ENCODE assay signal across 28 cellular contexts in the genomic region with DNA sequence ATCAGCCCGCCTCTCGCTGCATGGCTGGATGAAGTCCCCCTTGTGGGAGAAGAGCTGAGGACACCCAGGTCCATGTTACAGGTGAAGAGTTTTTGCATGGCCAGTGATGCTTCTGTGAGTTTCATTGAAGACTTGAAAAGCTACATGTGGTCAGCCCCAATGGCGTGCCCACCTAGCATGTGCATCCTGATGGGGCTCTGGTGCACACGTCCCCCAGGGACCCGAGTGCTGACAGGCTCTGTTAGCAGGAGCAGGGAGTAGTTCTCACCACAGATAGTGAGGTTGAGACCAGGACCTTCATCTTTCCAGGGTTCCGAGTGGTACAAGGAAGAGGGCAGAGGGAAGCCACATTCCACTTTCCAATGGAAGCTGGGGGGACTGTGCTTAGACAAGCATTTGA.
"Had no signal": no experiment of that assay in that cellular context is flagged by ENCODE, and none has a peak within 500 bp of the region (broad histone marks: within the 10 kb centered on the region; RNA-seq: fewer than 3 reads in every experiment).

No MANE protein-coding gene starts in this region.

- ATAC-seq: activated CD8-positive, alpha-beta memory T cell treated with anti-CD3 and anti-CD28 coated beads, Interleukin-2, amount 10 ng/mL, durations not matched to agents 7 days and 5 days; activated naive CD8-positive, alpha-beta T cell treated with anti-CD3 and anti-CD28 coated beads, Interleukin-2, amount 50 U/mL, for 24 hours had no signal

- H3K27me3 Mint-ChIP-seq: activated CD4-positive, alpha-beta memory T cell treated with anti-CD3 and anti-CD28 coated beads, Interleukin-2, amount 10 ng/mL, durations not matched to agents 7 days and 5 days; activated CD8-positive, alpha-beta memory T cell treated with anti-CD3 and anti-CD28 coated beads, Interleukin-2, amount 10 ng/mL, durations not matched to agents 7 days and 5 days; activated naive CD4-positive, alpha-beta T cell treated with anti-CD3 and anti-CD28 coated beads, Interleukin-2, amount 10 ng/mL, durations not matched to agents 7 days and 5 days; activated naive CD8-positive, alpha-beta T cell had no signal

- H3K4me1 Mint-ChIP-seq: activated CD4-positive, alpha-beta memory T cell treated with anti-CD3 and anti-CD28 coated beads, Interleukin-2, amount 10 ng/mL, durations not matched to agents 7 days and 5 days; activated CD8-positive, alpha-beta memory T cell treated with anti-CD3 and anti-CD28 coated beads, Interleukin-2, amount 10 ng/mL, durations not matched to agents 7 days and 5 days; activated naive CD4-positive, alpha-beta T cell treated with anti-CD3 and anti-CD28 coated beads, Interleukin-2, amount 10 ng/mL, durations not matched to agents 7 days and 5 days; activated naive CD8-positive, alpha-beta T cell treated with anti-CD3 and anti-CD28 coated beads, Interleukin-2, amount 50 U/mL, for 24 hours had no signal

- H3K9me3 ChIP-seq: MG63 had no signal

- H3K27me3 ChIP-seq: MG63 had no signal

- H3K4me3 ChIP-seq: MG63, PC-9, SK-N-MC had no signal

- DNase-seq: activated CD4-positive, alpha-beta memory T cell treated with anti-CD3 and anti-CD28 coated beads, Interleukin-2, amount 10 ng/mL, durations not matched to agents 7 days and 5 days; activated CD4-positive, alpha-beta T cell treated with anti-CD3 and anti-CD28 coated beads for 1 hour; activated CD4-positive, alpha-beta T cell treated with anti-CD3 and anti-CD28 coated beads for 48 hours; activated CD4-positive, CD25-positive, alpha-beta regulatory T cell; activated CD8-positive, alpha-beta memory T cell treated with anti-CD3 and anti-CD28 coated beads for 24 hours; activated CD8-positive, alpha-beta memory T cell treated with anti-CD3 and anti-CD28 coated beads, Interleukin-2, amount 10 ng/mL, durations not matched to agents 7 days and 5 days; activated CD8-positive, alpha-beta memory T cell treated with anti-CD3 and anti-CD28 coated beads, Interleukin-2, amount 50 U/mL, for 48 hours; activated effector memory CD4-positive, alpha-beta T cell treated with Interleukin-2 at 50 U/mL for 16 hours; activated naive CD4-positive, alpha-beta T cell treated with anti-CD3 and anti-CD28 coated beads, Interleukin-2, amount 10 ng/mL, durations not matched to agents 7 days and 5 days; activated naive CD8-positive, alpha-beta T cell treated with anti-CD3 and anti-CD28 coated beads, Interleukin-2, amount 50 U/mL, for 24 hours; activated T-cell treated with anti-CD3 and anti-CD28 coated beads, Interleukin-2, amount 50 U/mL, for 48 hours; anterior cingulate cortex; Kasumi-1; KG1; MG63; NCI-H1092; NCI-H1436 treated with DMSO at 0.1 percent for 48 hours; NCI-H1694 treated with DMSO at 0.1 percent for 48 hours; NCI-H2029; NCI-H345; NCI-H524 treated with DMSO at 0.1 percent for 48 hours; PC-9; Right ventricle myocardium superior; T1000; WERI-Rb-1 had no signal

- H3K9me3 Mint-ChIP-seq: activated naive CD8-positive, alpha-beta T cell treated with anti-CD3 and anti-CD28 coated beads, Interleukin-2, amount 50 U/mL, for 24 hours had no signal

- H3K27ac Mint-ChIP-seq: activated CD4-positive, alpha-beta memory T cell treated with anti-CD3 and anti-CD28 coated beads, Interleukin-2, amount 10 ng/mL, durations not matched to agents 7 days and 5 days; activated CD8-positive, alpha-beta memory T cell treated with anti-CD3 and anti-CD28 coated beads, Interleukin-2, amount 10 ng/mL, durations not matched to agents 7 days and 5 days; activated naive CD4-positive, alpha-beta T cell treated with anti-CD3 and anti-CD28 coated beads, Interleukin-2, amount 10 ng/mL, durations not matched to agents 7 days and 5 days; activated naive CD8-positive, alpha-beta T cell; activated naive CD8-positive, alpha-beta T cell treated with anti-CD3 and anti-CD28 coated beads, Interleukin-2, amount 50 U/mL, for 24 hours had no signal

- H3K36me3 Mint-ChIP-seq: activated CD8-positive, alpha-beta memory T cell treated with anti-CD3 and anti-CD28 coated beads, Interleukin-2, amount 10 ng/mL, durations not matched to agents 7 days and 5 days; activated naive CD4-positive, alpha-beta T cell treated with anti-CD3 and anti-CD28 coated beads, Interleukin-2, amount 10 ng/mL, durations not matched to agents 7 days and 5 days; activated naive CD8-positive, alpha-beta T cell; brain had no signal

- H3K4me3 Mint-ChIP-seq: activated CD4-positive, alpha-beta memory T cell treated with anti-CD3 and anti-CD28 coated beads, Interleukin-2, amount 10 ng/mL, durations not matched to agents 7 days and 5 days; activated CD8-positive, alpha-beta memory T cell treated with anti-CD3 and anti-CD28 coated beads, Interleukin-2, amount 10 ng/mL, durations not matched to agents 7 days and 5 days; activated naive CD4-positive, alpha-beta T cell treated with anti-CD3 and anti-CD28 coated beads, Interleukin-2, amount 10 ng/mL, durations not matched to agents 7 days and 5 days; activated naive CD8-positive, alpha-beta T cell; activated naive CD8-positive, alpha-beta T cell treated with anti-CD3 and anti-CD28 coated beads, Interleukin-2, amount 50 U/mL, for 24 hours had no signal

- H3K36me3 ChIP-seq: MG63, WERI-Rb-1 had no signal

- H3K27ac ChIP-seq: PC-9, SK-N-MC, WERI-Rb-1 had no signal
